8 cellular contexts compared by ENCODE assay signal in genomic region chr6:30411515-30412207, GRCh38.
DNase-seq lines count a peak whose midpoint lies in the region; ATAC-seq and TF ChIP-seq lines count a peak whose summit lies in the region.

No MANE protein-coding gene starts in this region.

- no peaks in the 10 kb centered on the region for H3K36me3 Mint-ChIP-seq in mesothelial cell of epicardium

- no peaks in the 10 kb centered on the region for H3K9me3 ChIP-seq in colonic mucosa

- H3K27ac Mint-ChIP-seq in mesothelial cell of epicardium: no peak overlapping the region

- no peak overlapping the region for H3K27ac ChIP-seq in colonic mucosa

- peak; percentile 90 for TF ChIP-seq CTCF in GM12873 (IDR thresholded peaks at IDR 0.05; ENCODE audit: insufficient read depth, low read depth, low read length, missing control alignments)
- TF ChIP-seq CTCF in colonic mucosa (IDR thresholded peaks at IDR 0.05): peak; percentile 71
- TF ChIP-seq CTCF in mesothelial cell of epicardium (IDR thresholded peaks at IDR 0.05; ENCODE audit: unreplicated experiment): peak; percentile 66

- H3K4me3 Mint-ChIP-seq in mesothelial cell of epicardium: no peak overlapping the region

- no peak overlapping the region for H3K9ac ChIP-seq in colonic mucosa (ENCODE audit: low read depth in 2 of 2, low read length in 2 of 2)

- H3K9me3 Mint-ChIP-seq in mesothelial cell of epicardium: peaks cover 24% of the 10 kb centered on the region

- H3K4me1 Mint-ChIP-seq in mesothelial cell of epicardium: no peaks in the 10 kb centered on the region

- H3K36me3 ChIP-seq in colonic mucosa: no peaks in the 10 kb centered on the region

- no peaks in the 10 kb centered on the region for H3K4me1 ChIP-seq in colonic mucosa

- H3K4me3 ChIP-seq in colonic mucosa: no peak overlapping the region

- ATAC-seq in HG03565 (IDR thresholded peaks at IDR 0.05; ENCODE audit: unreplicated experiment) (no peak), GM21390 (IDR thresholded peaks at IDR 0.05; ENCODE audit: unreplicated experiment) (no peak)

- no peaks in the 10 kb centered on the region for H3K27me3 ChIP-seq in colonic mucosa

- H3K27me3 Mint-ChIP-seq in mesothelial cell of epicardium (ENCODE audit: low read depth): peaks cover 89% of the 10 kb centered on the region

- intact Hi-C loops in colonic mucosa (cut with DNase I): no loop called here

- peak; percentile 88 for DNase-seq in NCI-H2171 treated with DMSO at 0.1 percent for 48 hours (lab: John Stamatoyannopoulos, UW)
- DNase-seq in activated CD4-positive, alpha-beta T cell treated with anti-CD3 and anti-CD28 coated beads for 24 hours (ENCODE audit: low read depth in 2 of 2): peak; percentile 48 to 51
- DNase-seq in colonic mucosa: peak; percentile 43
- peak in 1 of 2 experiments; percentile 60 for DNase-seq in mesothelial cell of epicardium (ENCODE audit: low spot score in 2 of 2, unreplicated experiment in 2 of 2)
- DNase-seq in stimulated activated CD8-positive, alpha-beta memory T cell treated with anti-CD3 and anti-CD28 coated beads, Interleukin-4, amount 100 ng/mL, for 48 hours: peak; percentile 72
